8 cellular contexts compared by ENCODE assay signal in genomic region chr13:96958286-96958891, GRCh38. TPM values are rescaled to one million over a fixed set of nuclear protein-coding genes. Genes with fewer than 3 reads are reported as not detected.
DNase-seq lines count a peak whose midpoint lies in the region; ATAC-seq and TF ChIP-seq lines count a peak whose summit lies in the region.

No MANE protein-coding gene starts in this region.

- POLR2A ChIA-PET in HCT116 (lab: Charles Lee) (interaction anchor here (1.2 kb wide), 1 partner anchor 9 kb away, joined by 4 read pairs; no protein-coding TSS in a partner anchor), MCF 10A (lab: Yijun Ruan, JAX) (interaction anchor here (0.7 kb wide), 1 partner anchor 62 kb away, joined by 4 read pairs; no protein-coding TSS in a partner anchor)

- H3K9me2 ChIP-seq in HCT116 (ENCODE audit: insufficient read depth) = no peaks in the 10 kb centered on the region

- no peak for TF ChIP-seq POLR2A in HCT116 (IDR thresholded peaks at IDR 0.05; ENCODE audit: borderline replicate concordance, extremely low read depth, insufficient read depth, insufficient read length)
- no peak for TF ChIP-seq POLR2A in GM18505 (IDR thresholded peaks at IDR 0.05; ENCODE audit: borderline replicate concordance, extremely low read depth, insufficient read depth, insufficient read length)

- no TSS peak for BruUV-seq in HCT116 (replicated peaks; lab: Mats Ljungman, UMichigan)
- no TSS peak for BruUV-seq in MCF 10A (replicated peaks; lab: Mats Ljungman, UMichigan)

- H3K79me2 ChIP-seq in HCT116 (ENCODE audit: insufficient read depth, low read length) = no peaks in the 10 kb centered on the region

- no peaks in the 10 kb centered on the region for H3K36me3 ChIP-seq in HCT116 (ENCODE audit: control insufficient read depth in 1 of 2, insufficient read depth in 2 of 2, low read length in 2 of 2)
- H3K36me3 ChIP-seq in lower lobe of right lung = no peaks in the 10 kb centered on the region

- H3K9ac ChIP-seq in HCT116 (ENCODE audit: low read length) = no peak overlapping the region

- H3K36me3 Mint-ChIP-seq in MCF 10A (ENCODE audit: insufficient read depth, unreplicated experiment) = no peaks in the 10 kb centered on the region
- H3K36me3 Mint-ChIP-seq in activated CD8-positive, alpha-beta memory T cell treated with anti-CD3 and anti-CD28 coated beads, Interleukin-2, amount 10 ng/mL, durations not matched to agents 7 days and 5 days = no peaks in the 10 kb centered on the region

- H3K27me3 ChIP-seq in HCT116 (ENCODE audit: insufficient read depth, low read length) (peaks cover 3% of the 10 kb centered on the region; the same call in 1 of the 2 replicates), lower lobe of right lung (ENCODE audit: low read depth) (no peaks in the 10 kb centered on the region)

- ATAC-seq in HCT116 = peak; percentile 67
- peak in 1 of 2 donors; percentile 29 for ATAC-seq in lower lobe of right lung
- no peak for ATAC-seq in GM18505 (IDR thresholded peaks at IDR 0.05; ENCODE audit: unreplicated experiment)
- ATAC-seq in activated CD8-positive, alpha-beta memory T cell treated with anti-CD3 and anti-CD28 coated beads, Interleukin-2, amount 10 ng/mL, durations not matched to agents 7 days and 5 days = no peak

- intact Hi-C loops in HCT116 (cut with micrococcal nuclease) (loop anchor here (2.0 kb wide), 1 partner anchor 136 kb away; no protein-coding TSS in a partner anchor), MCF 10A (cut with micrococcal nuclease) (loop anchor here (1.0 to 2.0 kb wide), 3 partner anchors 142 to 938 kb away; no protein-coding TSS in a partner anchor), lower lobe of right lung (cut with DNase I) (no loop called here)

- CTCF ChIA-PET in HCT116 (lab: Charles Lee) (interaction anchor here (0.7 to 3.2 kb wide), 16 partner anchors 8 to 1554 kb away, joined by 3 to 37 read pairs (median 4); partner anchors contain the start of gene UGGT2), MCF 10A (lab: Yijun Ruan, JAX) (interaction anchor here (0.5 to 5.1 kb wide), 66 partner anchors 8 to 966 kb away, joined by 3 to 139 read pairs (median 4); no protein-coding TSS in a partner anchor)
- CTCF ChIA-PET in activated CD8-positive, alpha-beta memory T cell treated with anti-CD3 and anti-CD28 coated beads, Interleukin-2, amount 10 ng/mL, durations not matched to agents 7 days and 5 days (lab: Charles Lee) = interaction anchor here (0.7 to 1.0 kb wide), 4 partner anchors 8 to 939 kb away, joined by 3 to 4 read pairs (median 4); no protein-coding TSS in a partner anchor

- H2AFZ ChIP-seq in HCT116 (ENCODE audit: low read depth, low read length, poor library complexity, severe bottlenecking) = peak overlapping the region; percentile 13

- no peaks in the 10 kb centered on the region for H3K27me3 Mint-ChIP-seq in MCF 10A (ENCODE audit: insufficient read depth, unreplicated experiment)
- no peaks in the 10 kb centered on the region for H3K27me3 Mint-ChIP-seq in activated CD8-positive, alpha-beta memory T cell treated with anti-CD3 and anti-CD28 coated beads, Interleukin-2, amount 10 ng/mL, durations not matched to agents 7 days and 5 days

- peak; percentile 24; the same call in 1 of the 2 replicates for TF ChIP-seq RAD21 in HCT116 (IDR thresholded peaks at IDR 0.05; ENCODE audit: low read depth)

- peak; percentile 37 to 87 (median 76); a peak in 5 of 6 replicates for TF ChIP-seq CTCF in HCT116 (IDR thresholded peaks at IDR 0.05 in 2 of 3, conservative IDR thresholded peaks at IDR 0.05 in 1 of 3; ENCODE audit: borderline replicate concordance in 1 of 3, insufficient read depth in 1 of 3, low read depth in 2 of 3, low read length in 2 of 3)
- TF ChIP-seq CTCF in MCF 10A (IDR thresholded peaks at IDR 0.05; ENCODE audit: unreplicated experiment) = peak; percentile 57
- peak; percentile 78 for TF ChIP-seq CTCF in lower lobe of right lung (IDR thresholded peaks at IDR 0.05)

- H3K9me3 ChIP-seq in HCT116 (ENCODE audit: control insufficient read depth in 1 of 2, insufficient read depth in 1 of 2, low read depth in 1 of 2, low read length in 2 of 2) (no peaks in the 10 kb centered on the region), lower lobe of right lung (no peaks in the 10 kb centered on the region)

- H3K4me1 ChIP-seq in HCT116 (ENCODE audit: control insufficient read depth in 1 of 2, insufficient read depth in 2 of 2, low read length in 2 of 2) (no peaks in the 10 kb centered on the region), lower lobe of right lung (no peaks in the 10 kb centered on the region)

- H3K4me1 Mint-ChIP-seq in MCF 10A (ENCODE audit: insufficient read depth, unreplicated experiment) = no peaks in the 10 kb centered on the region
- H3K4me1 Mint-ChIP-seq in activated CD8-positive, alpha-beta memory T cell treated with anti-CD3 and anti-CD28 coated beads, Interleukin-2, amount 10 ng/mL, durations not matched to agents 7 days and 5 days = no peaks in the 10 kb centered on the region

- H3K4me3 ChIP-seq in HCT116 (replicated peaks in 1 of 2; ENCODE audit: low read depth in 1 of 2, low read length in 2 of 2) (no peak overlapping the region), lower lobe of right lung (no peak overlapping the region)

- H4K20me1 ChIP-seq in HCT116 (ENCODE audit: insufficient read depth) = no peaks in the 10 kb centered on the region

- H3K4me2 ChIP-seq in HCT116 (ENCODE audit: low read length) = no peak overlapping the region

- H3K27ac Mint-ChIP-seq in MCF 10A (ENCODE audit: low read depth, unreplicated experiment) = no peak overlapping the region
- no peak overlapping the region for H3K27ac Mint-ChIP-seq in activated CD8-positive, alpha-beta memory T cell treated with anti-CD3 and anti-CD28 coated beads, Interleukin-2, amount 10 ng/mL, durations not matched to agents 7 days and 5 days

- H3K27ac ChIP-seq in HCT116 (ENCODE audit: low read depth, low read length) = no peak overlapping the region
- no peak overlapping the region for H3K27ac ChIP-seq in lower lobe of right lung

- H3K9me3 Mint-ChIP-seq in MCF 10A (ENCODE audit: unreplicated experiment) = no peaks in the 10 kb centered on the region
- H3K9me3 Mint-ChIP-seq in activated CD8-positive, alpha-beta memory T cell treated with anti-CD3 and anti-CD28 coated beads, Interleukin-2, amount 10 ng/mL, durations not matched to agents 7 days and 5 days (ENCODE audit: low read depth) = no peaks in the 10 kb centered on the region

- RAD21 ChIA-PET in HCT116 (lab: Charles Lee; ENCODE audit: low non-redundant PET in 1 of 2, low total read pairs in 2 of 2, uncharacterized antibody in 2 of 2, unreplicated experiment in 2 of 2) = no interaction called here

- peak; percentile 58 for DNase-seq in DMS53 (lab: John Stamatoyannopoulos, UW)
- DNase-seq in HCT116 (ENCODE audit: low read depth, low spot score) = no peak
- DNase-seq in NCI-H345 (lab: John Stamatoyannopoulos, UW) = peak; percentile 66
- peak; percentile 64 for DNase-seq in MCF 10A (ENCODE audit: unreplicated experiment)
- DNase-seq in lower lobe of right lung = no peak
- DNase-seq in cerebellar nuclear complex (lab: John Stamatoyannopoulos, UW) = no peak
- no peak for DNase-seq in activated CD8-positive, alpha-beta memory T cell treated with anti-CD3 and anti-CD28 coated beads, Interleukin-2, amount 10 ng/mL, durations not matched to agents 7 days and 5 days

- no peak overlapping the region for H3K4me3 Mint-ChIP-seq in MCF 10A (ENCODE audit: unreplicated experiment)
- H3K4me3 Mint-ChIP-seq in activated CD8-positive, alpha-beta memory T cell treated with anti-CD3 and anti-CD28 coated beads, Interleukin-2, amount 10 ng/mL, durations not matched to agents 7 days and 5 days = no peak overlapping the region

TF ChIP-seq in HCT116, 20 proteins besides CTCF, POLR2A, EP300 and RAD21 (continues in another document):
- TF ChIP-seq MAX (IDR thresholded peaks at IDR 0.05) = no peak
- no peak for TF ChIP-seq ZFX (IDR thresholded peaks at IDR 0.05)
- no peak for TF ChIP-seq SRF (IDR thresholded peaks at IDR 0.05; ENCODE audit: low read depth)
- no peak for TF ChIP-seq CEBPB (IDR thresholded peaks at IDR 0.05; ENCODE audit: low read depth)
- TF ChIP-seq ZBTB33 (IDR thresholded peaks at IDR 0.05; ENCODE audit: extremely low read depth, insufficient replicate concordance, low read length) = no peak

RNA-seq across cellular contexts. Expression of gene OXGR1, which starts 35.9 kb away (rescaled TPM):
- total RNA-seq in HCT116 (2021; ENCODE audit: unreplicated experiment) (not detected), MCF 10A (2022) (not detected in 2 replicates), lower lobe of right lung (0.83 TPM)
- polyA plus RNA-seq in HCT116 (2012) = 0.08 TPM in 1 of 2 replicates, not detected in the other
- not detected for total RNA-seq in activated CD8-positive, alpha-beta memory T cell treated with anti-CD3 and anti-CD28 coated beads, Interleukin-2, amount 10 ng/mL, durations not matched to agents 7 days and 5 days

Comparison
In these comparisons a context has a peak if more than half of its experiments do, and no peak if none do; other contexts are left out.
1. DNase-seq: peak in DMS53 (single experiment), NCI-H345 (single experiment) and MCF 10A (single experiment); none in HCT116 (single experiment), lower lobe of right lung (single experiment), cerebellar nuclear complex (0 of 2) and activated CD8-positive, alpha-beta memory T cell treated with anti-CD3 and anti-CD28 coated beads, Interleukin-2, amount 10 ng/mL, durations not matched to agents 7 days and 5 days (single experiment).
2. Peak in every context shown above with its lines, with median percentiles within 50 percentile points of each other: CTCF ChIP-seq.